In the genomic region with DNA sequence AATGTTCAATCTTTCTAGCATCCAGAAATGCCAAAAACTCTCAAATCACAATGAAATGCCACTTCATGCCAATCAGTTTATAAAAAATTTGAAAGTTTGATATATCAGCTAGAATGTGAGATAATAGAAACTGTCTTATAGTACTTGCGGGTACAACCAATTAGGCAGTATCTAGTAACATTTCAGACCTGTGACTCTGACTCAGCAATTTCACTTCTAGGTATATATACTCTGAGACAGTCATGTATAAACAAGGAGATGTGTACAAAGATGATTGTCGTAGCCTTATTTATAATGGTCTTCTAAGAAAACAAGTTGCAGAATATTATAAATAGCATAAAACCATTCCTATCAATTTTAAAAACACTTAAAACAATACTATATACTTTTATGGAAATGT, we compare ENCODE assay signal across 1 cellular context.
TF ChIP-seq lines count a peak whose summit lies in the region.

No MANE protein-coding gene starts in this region.

TF ChIP-seq in HepG2, 621 proteins besides CTCF, POLR2A, EP300 and RAD21 (continued from another document):
- TF ChIP-seq, protein P1, sequence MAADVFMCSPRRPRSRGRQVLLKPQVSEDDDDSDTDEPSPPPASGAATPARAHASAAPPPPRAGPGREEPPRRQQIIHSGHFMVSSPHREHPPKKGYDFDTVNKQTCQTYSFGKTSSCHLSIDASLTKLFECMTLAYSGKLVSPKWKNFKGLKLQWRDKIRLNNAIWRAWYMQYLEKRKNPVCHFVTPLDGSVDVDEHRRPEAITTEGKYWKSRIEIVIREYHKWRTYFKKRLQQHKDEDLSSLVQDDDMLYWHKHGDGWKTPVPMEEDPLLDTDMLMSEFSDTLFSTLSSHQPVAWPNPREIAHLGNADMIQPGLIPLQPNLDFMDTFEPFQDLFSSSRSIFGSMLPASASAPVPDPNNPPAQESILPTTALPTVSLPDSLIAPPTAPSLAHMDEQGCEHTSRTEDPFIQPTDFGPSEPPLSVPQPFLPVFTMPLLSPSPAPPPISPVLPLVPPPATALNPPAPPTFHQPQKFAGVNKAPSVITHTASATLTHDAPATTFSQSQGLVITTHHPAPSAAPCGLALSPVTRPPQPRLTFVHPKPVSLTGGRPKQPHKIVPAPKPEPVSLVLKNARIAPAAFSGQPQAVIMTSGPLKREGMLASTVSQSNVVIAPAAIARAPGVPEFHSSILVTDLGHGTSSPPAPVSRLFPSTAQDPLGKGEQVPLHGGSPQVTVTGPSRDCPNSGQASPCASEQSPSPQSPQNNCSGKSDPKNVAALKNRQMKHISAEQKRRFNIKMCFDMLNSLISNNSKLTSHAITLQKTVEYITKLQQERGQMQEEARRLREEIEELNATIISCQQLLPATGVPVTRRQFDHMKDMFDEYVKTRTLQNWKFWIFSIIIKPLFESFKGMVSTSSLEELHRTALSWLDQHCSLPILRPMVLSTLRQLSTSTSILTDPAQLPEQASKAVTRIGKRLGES (CRISPR knock-in tag; IDR thresholded peaks at IDR 0.05; ENCODE audit: borderline replicate concordance), result no peak
- no peak for TF ChIP-seq NONO (IDR thresholded peaks at IDR 0.05)
- no peak for TF ChIP-seq NONO (CRISPR knock-in tag; conservative IDR thresholded peaks at IDR 0.05)
- no peak for TF ChIP-seq ZKSCAN8 (CRISPR knock-in tag; IDR thresholded peaks at IDR 0.05; ENCODE audit: borderline replicate concordance)
- no peak for TF ChIP-seq DNMT3B (CRISPR knock-in tag; conservative IDR thresholded peaks at IDR 0.05)
- TF ChIP-seq SIN3B (IDR thresholded peaks at IDR 0.05; ENCODE audit: low read length), result no peak
- TF ChIP-seq ESRRA (CRISPR knock-in tag; IDR thresholded peaks at IDR 0.05; ENCODE audit: low read depth), result no peak
- TF ChIP-seq ZNF225 (CRISPR knock-in tag; IDR thresholded peaks at IDR 0.05), result no peak
